ENCODE assay signal across 15 cellular contexts in the genomic region with DNA sequence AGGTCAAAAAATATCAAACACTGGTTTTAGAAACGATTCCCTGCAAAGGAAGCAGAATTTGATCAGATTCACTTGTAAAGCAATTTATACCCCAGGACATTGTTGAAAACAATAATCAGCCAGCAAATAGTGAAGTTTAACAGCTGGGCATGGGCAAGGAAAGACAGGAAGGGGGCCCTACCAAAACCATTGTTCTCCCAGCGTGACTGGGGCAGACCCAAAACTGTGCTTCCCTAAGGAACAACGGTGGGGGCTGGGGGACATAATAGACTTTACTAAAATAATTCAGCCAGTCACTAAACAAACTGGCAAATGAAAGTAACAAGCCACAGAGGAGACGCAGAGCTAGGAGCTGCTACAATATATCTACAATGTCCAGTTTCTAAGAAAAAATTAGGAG.
DNase-seq lines count a peak whose midpoint lies in the region; TF ChIP-seq lines count a peak whose summit lies in the region.
"Had no signal": no experiment of that assay in that cellular context is flagged by ENCODE, and none has a peak within 500 bp of the region (broad histone marks: within the 10 kb centered on the region; RNA-seq: fewer than 3 reads in every experiment).

No MANE protein-coding gene starts in this region.

- peak; percentile 24 for DNase-seq in NCI-H2227 treated with DMSO at 0.1 percent for 48 hours (lab: John Stamatoyannopoulos, UW)
- no peak for DNase-seq in NCI-H2227 (lab: John Stamatoyannopoulos, UW; ENCODE audit: unreplicated experiment)
- peak; percentile 67 for DNase-seq in dermis blood vessel endothelial cell
- DNase-seq in fibroblast of pulmonary artery (ENCODE audit: low read depth) = peak; percentile 17
- no peak for DNase-seq in NCI-H1417 treated with DMSO at 0.1 percent for 48 hours (lab: John Stamatoyannopoulos, UW)
- DNase-seq in NCI-H2196 treated with DMSO at 0.1 percent for 48 hours (lab: John Stamatoyannopoulos, UW; ENCODE audit: unreplicated experiment) = no peak
- no peak for DNase-seq in T-helper 2 cell
- DNase-seq: Caco-2; CD4-positive, CD25-positive, alpha-beta regulatory T cell; CD8-positive, alpha-beta T cell; DMS153; DND-41; H7; HCEC 1CT had no signal

- H3K4me3 ChIP-seq in fibroblast of pulmonary artery (replicated peaks; ENCODE audit: low read depth, low read length) = no peak overlapping the region
- H3K4me3 ChIP-seq: BLaER1 had no signal

- no peak for TF ChIP-seq CTCF in fibroblast of pulmonary artery (IDR thresholded peaks at IDR 0.05; ENCODE audit: low read length, missing control alignments)

Comparison
In these comparisons a context has a peak if more than half of its experiments do, and no peak if none do; other contexts are left out.
1. DNase-seq: peak in NCI-H2227 treated with DMSO at 0.1 percent for 48 hours (single experiment), dermis blood vessel endothelial cell (single experiment) and fibroblast of pulmonary artery (single experiment); none in NCI-H2227 (single experiment), NCI-H1417 treated with DMSO at 0.1 percent for 48 hours (single experiment), NCI-H2196 treated with DMSO at 0.1 percent for 48 hours (single experiment) and T-helper 2 cell (0 of 5).